ENCODE assay signal across 8 cellular contexts in the genomic region with DNA sequence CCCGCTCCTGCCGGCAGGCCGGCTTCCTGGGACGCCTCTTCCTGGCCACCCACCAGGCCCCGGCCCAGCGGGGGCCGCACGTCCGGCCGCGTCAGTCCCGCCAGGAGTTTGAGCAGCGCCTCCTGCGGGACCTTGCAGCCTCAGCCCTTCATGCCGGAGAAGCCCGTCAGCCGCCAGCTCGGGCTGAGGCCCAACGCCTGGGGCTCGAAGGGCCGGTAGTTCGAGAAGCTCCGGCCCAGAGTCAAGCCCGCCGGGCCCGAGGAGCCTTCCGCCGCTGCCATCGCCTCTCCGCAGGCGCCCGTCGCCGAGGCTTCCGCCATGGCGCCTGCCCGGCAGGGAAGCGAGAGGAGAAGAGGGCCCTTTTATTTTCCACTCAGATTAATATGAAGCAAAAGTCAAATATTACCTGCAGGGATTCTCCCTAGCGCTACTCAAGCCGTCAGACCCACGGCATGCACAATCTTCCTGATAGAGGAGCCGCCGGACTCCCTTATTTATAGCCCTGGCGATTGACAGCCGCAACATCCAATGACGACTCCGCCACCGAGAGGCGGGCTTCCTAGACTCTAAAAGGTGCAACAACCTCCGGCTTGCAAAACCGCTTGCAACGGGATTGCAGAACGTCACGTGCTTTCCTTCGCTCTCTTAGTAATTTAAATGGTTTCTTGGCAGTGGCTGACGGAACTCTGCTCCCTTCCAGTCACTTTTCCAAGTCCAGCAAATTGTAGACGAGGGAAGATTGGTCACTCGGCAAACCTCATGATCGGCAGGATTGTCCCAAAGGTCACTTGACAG. TPM values are rescaled to one million over a fixed set of nuclear protein-coding genes. Genes with fewer than 3 reads are reported as not detected.
DNase-seq lines count a peak whose midpoint lies in the region; ATAC-seq and TF ChIP-seq lines count a peak whose summit lies in the region.

Gene SEPHS2, minus strand, starts transcription at position 467 of the 795 bp plus-strand sequence. Its CDS starts 147 bp downstream, at position 320.

- H3F3A ChIP-seq in PC-9 (ENCODE audit: insufficient read depth, low read depth) = peaks cover 26% of the 10 kb centered on the region

- H3K79me2 ChIP-seq in PC-9 (ENCODE audit: low read depth) = peaks cover 24% of the 10 kb centered on the region

- peaks cover 26% of the 10 kb centered on the region for H3K4me1 ChIP-seq in PC-9 (replicated peaks; ENCODE audit: insufficient read depth)
- H3K4me1 ChIP-seq in muscle layer of colon (ENCODE audit: insufficient read depth, low read length) = peaks cover 23% of the 10 kb centered on the region

- H3K4me1 Mint-ChIP-seq in activated T-cell treated with anti-CD3 and anti-CD28 coated beads, Interleukin-2, amount 50 U/mL, for 24 hours (ENCODE audit: low read depth) = peaks cover 41% of the 10 kb centered on the region

- peak; percentile 55; the same call in 1 of the 2 replicates for TF ChIP-seq CTCF in PC-9 (conservative IDR thresholded peaks at IDR 0.05)

- H3K36me3 Mint-ChIP-seq in activated T-cell treated with anti-CD3 and anti-CD28 coated beads, Interleukin-2, amount 50 U/mL, for 24 hours (ENCODE audit: low read depth) = peaks cover 33% of the 10 kb centered on the region

- H3K27ac Mint-ChIP-seq in activated T-cell treated with anti-CD3 and anti-CD28 coated beads, Interleukin-2, amount 50 U/mL, for 24 hours = peak within 1 kb of the TSS; percentile 95

- H3K9ac ChIP-seq in muscle layer of colon (ENCODE audit: low read length) = peak within 1 kb of the TSS; percentile 67

- no peaks in the 10 kb centered on the region for H3K27me3 ChIP-seq in PC-9 (ENCODE audit: insufficient read depth, low read depth)
- no peaks in the 10 kb centered on the region for H3K27me3 ChIP-seq in muscle layer of colon (ENCODE audit: control insufficient read depth in 1 of 2, insufficient read depth in 2 of 2, low read length in 2 of 2)

- DNase-seq in DMS114 treated with DMSO at 0.1 percent for 48 hours (lab: John Stamatoyannopoulos, UW; ENCODE audit: unreplicated experiment) (peak; percentile 96), KBM-7 (peak; percentile 97), PC-9 (peak; percentile 97 to 99)
- peak; percentile 98 for DNase-seq in activated T-cell treated with anti-CD3 and anti-CD28 coated beads, Interleukin-2, amount 50 U/mL, for 24 hours
- DNase-seq in stimulated activated CD8-positive, alpha-beta memory T cell treated with anti-CD3 and anti-CD28 coated beads, Interleukin-7, amount 100 ng/mL, for 24 hours (ENCODE audit: low read depth) = peak; percentile 95

- CTCF ChIA-PET in PC-9 (lab: Charles Lee) = interaction anchor here (1.2 to 1.5 kb wide), 2 partner anchors 16 to 46 kb away, joined by 4 to 5 read pairs; partner anchors contain the start of gene DCTPP1

- ATAC-seq in GM21526 (IDR thresholded peaks at IDR 0.05; ENCODE audit: low FRiP score, unreplicated experiment) (peak; percentile 63), esophagus mucosa (peak; percentile 95)

- peak within 1 kb of the TSS; percentile 87 for H3K4me2 ChIP-seq in PC-9

- 0 out of 2 replicates have a peak, but pooled peaks cover 10% of the 10 kb centered on the region for H3K36me3 ChIP-seq in PC-9 (ENCODE audit: low read depth)
- H3K36me3 ChIP-seq in muscle layer of colon (ENCODE audit: insufficient read depth, low read length) = peaks cover 13% of the 10 kb centered on the region

- in situ Hi-C loops in KBM-7 (cut with MboI; ENCODE audit: low pct_unique_long_range_greater_than_20kb, low sequenced_read_pairs) = no loop called here

- BruUV-seq in PC-9 (replicated peaks; lab: Mats Ljungman, UMichigan) = TSS peak; percentile 82

- peaks cover 10% of the 10 kb centered on the region for H4K20me1 ChIP-seq in PC-9 (ENCODE audit: insufficient read depth)

- POLR2A ChIA-PET in PC-9 (lab: Charles Lee; ENCODE audit: unreplicated experiment) = interaction anchor here (0.5 to 1.0 kb wide), 2 partner anchors 83 to 393 kb away, joined by 3 to 4 read pairs; a partner anchor contains a TSS

- intact Hi-C loops in PC-9 (cut with micrococcal nuclease; ENCODE audit: unreplicated experiment) = loop anchor here (1.0 kb wide), 2 partner anchors 82 to 189 kb away; no protein-coding TSS in a partner anchor

- H3K9me3 ChIP-seq in PC-9 (ENCODE audit: insufficient read depth, low read depth) (no peaks in the 10 kb centered on the region; the same call in 1 of the 2 replicates), muscle layer of colon (ENCODE audit: low read length) (no peaks in the 10 kb centered on the region)

- peaks cover 2% of the 10 kb centered on the region for H3K9me3 Mint-ChIP-seq in activated T-cell treated with anti-CD3 and anti-CD28 coated beads, Interleukin-2, amount 50 U/mL, for 24 hours

- H3K27me3 Mint-ChIP-seq in activated T-cell treated with anti-CD3 and anti-CD28 coated beads, Interleukin-2, amount 50 U/mL, for 24 hours = no peaks in the 10 kb centered on the region

- peak within 1 kb of the TSS; percentile 92 for H2AFZ ChIP-seq in PC-9

- no peaks in the 10 kb centered on the region for H3K9me2 ChIP-seq in PC-9 (ENCODE audit: insufficient read depth)

- peak within 1 kb of the TSS; percentile 90 for H3K4me3 Mint-ChIP-seq in activated T-cell treated with anti-CD3 and anti-CD28 coated beads, Interleukin-2, amount 50 U/mL, for 24 hours

- peak within 1 kb of the TSS; percentile 73 for H3K4me3 ChIP-seq in PC-9
- H3K4me3 ChIP-seq in muscle layer of colon (ENCODE audit: low read depth in 1 of 2, low read length in 2 of 2) = peak within 1 kb of the TSS; percentile 92 to 96

- H3K27ac ChIP-seq in PC-9 = peak within 1 kb of the TSS; percentile 62
- peak within 1 kb of the TSS; percentile 90 for H3K27ac ChIP-seq in muscle layer of colon (ENCODE audit: low read depth, low read length)

RNA-seq across cellular contexts. Expression of gene SEPHS2, which starts in this region (rescaled TPM):
- 66.8 and 67.2 TPM in 2 replicates for total RNA-seq in PC-9 (2021)
- 21.6 TPM for total RNA-seq in esophagus mucosa

Comparison
In these comparisons a context has a peak if more than half of its experiments do, and no peak if none do; other contexts are left out.
1. Peak in every context shown above with its lines: DNase-seq, ATAC-seq, H3K4me3 ChIP-seq and H3K27ac ChIP-seq.